ENCODE assay signal across 4 cellular contexts in the genomic region with DNA sequence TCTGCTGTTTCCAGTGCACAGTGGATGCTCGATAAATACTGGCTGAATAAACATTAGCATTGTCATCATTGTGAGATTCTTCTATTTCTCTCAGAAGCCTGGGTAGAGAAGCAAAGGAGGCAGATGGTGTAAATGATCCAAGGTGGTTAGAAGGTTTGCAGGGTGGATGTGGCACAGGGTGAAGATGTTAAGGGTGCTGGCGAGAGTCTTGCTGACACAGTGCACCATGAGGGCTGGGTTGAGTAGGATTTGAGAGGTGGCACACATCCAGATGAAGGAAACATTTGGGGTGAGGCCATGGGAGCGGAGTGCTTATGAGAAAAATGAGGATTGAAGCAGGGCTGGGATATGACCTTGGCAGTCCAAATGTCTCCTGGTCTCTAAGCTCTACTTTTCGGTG. TPM values are rescaled to one million over a fixed set of nuclear protein-coding genes. Genes with fewer than 3 reads are reported as not detected.
"Had no signal": no experiment of that assay in that cellular context is flagged by ENCODE, and none has a peak within 500 bp of the region (broad histone marks: within the 10 kb centered on the region; RNA-seq: fewer than 3 reads in every experiment).

No MANE protein-coding gene starts in this region.

- ATAC-seq: GM12878 had no signal

- H3K4me3 ChIP-seq: GM12878 had no signal

- DNase-seq: GDM1, GF-D8 had no signal

RNA-seq across cellular contexts. Expression of a gene that starts 17.8 kb away (rescaled TPM):
- total RNA-seq: G401, GM12878 had no signal
